Comparison of ENCODE assay signal across 8 cellular contexts in the genomic region with DNA sequence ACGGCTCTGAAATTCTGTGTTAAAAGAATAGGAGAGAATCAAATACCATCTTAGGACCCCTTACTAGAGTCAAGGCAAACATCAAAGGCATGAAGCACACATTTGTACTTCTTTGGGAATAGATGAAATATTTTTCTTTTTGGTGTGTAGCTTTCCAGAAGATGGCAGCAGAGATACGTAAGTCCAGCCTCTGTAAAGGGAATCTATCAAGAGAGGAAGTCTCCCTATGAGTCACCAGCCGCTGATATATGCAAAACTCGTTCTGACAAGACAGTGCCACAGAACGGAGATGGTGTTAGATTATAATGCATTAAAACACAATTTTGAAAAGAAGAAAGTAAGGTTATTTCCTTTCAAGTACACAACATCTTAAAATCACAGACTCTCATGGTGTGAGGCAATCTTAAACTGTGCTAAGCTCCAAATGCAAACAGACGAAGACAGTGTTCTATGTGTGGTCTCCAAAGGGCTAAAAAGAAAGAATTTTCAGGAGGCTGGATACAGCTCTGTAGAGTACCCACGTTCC.
A peak's percentile ranks its signal among the peaks of the same experiment; 100 is the strongest.
DNase-seq lines count a peak whose midpoint lies in the region; ATAC-seq and TF ChIP-seq lines count a peak whose summit lies in the region.

No MANE protein-coding gene starts in this region.

- H3K4me3 Mint-ChIP-seq in activated naive CD8-positive, alpha-beta T cell treated with anti-CD3 and anti-CD28 coated beads for 36 hours: no peak overlapping the region

- H3K36me3 Mint-ChIP-seq in activated naive CD8-positive, alpha-beta T cell treated with anti-CD3 and anti-CD28 coated beads for 36 hours: no peaks in the 10 kb centered on the region

- TF ChIP-seq POLR2A in Peyer's patch (IDR thresholded peaks at IDR 0.05): no peak
- no peak for TF ChIP-seq POLR2A in heart left ventricle (IDR thresholded peaks at IDR 0.05)

- H3K27ac ChIP-seq in Peyer's patch: no peak overlapping the region
- H3K27ac ChIP-seq in heart left ventricle: no peak overlapping the region

- in situ Hi-C loops in HAP-1 (cut with MboI; ENCODE audit: low sequenced_read_pairs): no loop called here

- H3K4me3 ChIP-seq in HAP-1 (no peak overlapping the region), Peyer's patch (no peak overlapping the region), heart left ventricle (no peak overlapping the region), retinal pigment epithelial cell (ENCODE audit: low read length) (no peak overlapping the region)

- intact Hi-C loops in heart left ventricle (cut with DNase I): no loop called here

- H3K27ac Mint-ChIP-seq in activated naive CD8-positive, alpha-beta T cell treated with anti-CD3 and anti-CD28 coated beads for 36 hours: no peak overlapping the region

- peak; percentile 61; the same call in 1 of the 2 replicates for TF ChIP-seq CTCF in LNCAP (IDR thresholded peaks at IDR 0.05)
- peak in 5 of 6 experiments; percentile 35 to 77 (median 64) for TF ChIP-seq CTCF in Peyer's patch (IDR thresholded peaks at IDR 0.05)
- TF ChIP-seq CTCF in heart left ventricle (IDR thresholded peaks at IDR 0.05): peak; percentile 40 to 74 (median 62)
- peak; percentile 64 for TF ChIP-seq CTCF in retinal pigment epithelial cell (conservative IDR thresholded peaks at IDR 0.05; ENCODE audit: low read depth, low read length)

- H3K27me3 ChIP-seq in HAP-1 (ENCODE audit: low read depth): no peaks in the 10 kb centered on the region
- no peaks in the 10 kb centered on the region for H3K27me3 ChIP-seq in Peyer's patch
- H3K27me3 ChIP-seq in heart left ventricle: no peaks in the 10 kb centered on the region

- H3K4me1 ChIP-seq in HAP-1 (peaks cover 3% of the 10 kb centered on the region), Peyer's patch (no peaks in the 10 kb centered on the region), heart left ventricle (peaks cover 0 to 6% (median 1%) of the 10 kb centered on the region in 12 donors)

- WGBS in heart left ventricle, 4 donors: 16 to 21% (median 19%) methylated on average over 7 of the region's 7 CpGs

- H3K4me1 Mint-ChIP-seq in activated naive CD8-positive, alpha-beta T cell treated with anti-CD3 and anti-CD28 coated beads for 36 hours: no peaks in the 10 kb centered on the region

- DNase-seq in DMS79 (lab: John Stamatoyannopoulos, UW): peak; percentile 8
- DNase-seq in DMS79 treated with DMSO at 0.1 percent for 48 hours (lab: John Stamatoyannopoulos, UW): no peak
- DNase-seq in HAP-1 (ENCODE audit: low spot score in 2 of 2): peak; percentile 63 to 82
- DNase-seq in Peyer's patch: peak in 2 of 3 donors; percentile 20 to 72
- DNase-seq in activated naive CD8-positive, alpha-beta T cell treated with anti-CD3 and anti-CD28 coated beads for 36 hours: peak; percentile 39
- peak in 2 of 5 donors; percentile 47 to 51 for DNase-seq in heart left ventricle
- DNase-seq in retinal pigment epithelial cell (ENCODE audit: low read depth): peak; percentile 63

- no peaks in the 10 kb centered on the region for H3K9me3 Mint-ChIP-seq in activated naive CD8-positive, alpha-beta T cell treated with anti-CD3 and anti-CD28 coated beads for 36 hours

- no peaks in the 10 kb centered on the region for H3K9me3 ChIP-seq in HAP-1
- H3K9me3 ChIP-seq in Peyer's patch: no peaks in the 10 kb centered on the region
- peaks cover 0 to 3% (median 0%) of the 10 kb centered on the region in 12 donors for H3K9me3 ChIP-seq in heart left ventricle

- ATAC-seq in heart left ventricle: peak; percentile 68 to 89 (median 85)

- H3K36me3 ChIP-seq in HAP-1 (replicated peaks): no peaks in the 10 kb centered on the region
- no peaks in the 10 kb centered on the region for H3K36me3 ChIP-seq in Peyer's patch
- no peaks in the 10 kb centered on the region for H3K36me3 ChIP-seq in heart left ventricle

- no peaks in the 10 kb centered on the region for H3K27me3 Mint-ChIP-seq in activated naive CD8-positive, alpha-beta T cell treated with anti-CD3 and anti-CD28 coated beads for 36 hours
